ENCODE assay signal across 34 cellular contexts in genomic region chr19:35407619-35408018, GRCh38. TPM values are rescaled to one million over a fixed set of nuclear protein-coding genes. Genes with fewer than 3 reads are reported as not detected.
"Had no signal": no experiment of that assay in that cellular context is flagged by ENCODE, and none has a peak within 500 bp of the region (broad histone marks: within the 10 kb centered on the region; RNA-seq: fewer than 3 reads in every experiment).

No MANE protein-coding gene starts in this region.

- H3K27ac ChIP-seq: epithelial cell of prostate, esophagus squamous epithelium, gastrocnemius medialis, heart right ventricle, left lung, lower lobe of right lung had no signal

- FAIRE-seq: endometrium, islet of Langerhans, keratinocyte had no signal

- ATAC-seq: effector memory CD8-positive, alpha-beta T cell; esophagus mucosa; gastrocnemius medialis; heart right ventricle; left cardiac atrium; left lung; left ventricle myocardium superior; lower lobe of right lung; mucosa of descending colon; naive thymus-derived CD8-positive, alpha-beta T cell had no signal

- H3K4me3 ChIP-seq: esophagus squamous epithelium, gastrocnemius medialis, heart right ventricle, left lung, lower lobe of right lung, mucosa of descending colon had no signal

- H3K27me3 ChIP-seq: gastrocnemius medialis had no signal

- H3K9me3 ChIP-seq: esophagus squamous epithelium, gastrocnemius medialis, heart right ventricle, left lung, lower lobe of right lung, mucosa of descending colon had no signal

- DNase-seq: cortex of kidney; effector CD8-positive, alpha-beta T cell; effector memory CD8-positive, alpha-beta T cell; endodermal cell; erythroblast; esophagus squamous epithelium; foreskin fibroblast; foreskin melanocyte; gastrocnemius medialis; glutamatergic neuron; head of caudate nucleus; heart right ventricle; hippocampal formation; left cardiac atrium; left lung; left ventricle myocardium superior; lower lobe of right lung; mesenchymal stem cell; mucosa of descending colon; naive B cell; naive thymus-derived CD8-positive, alpha-beta T cell had no signal

- H3K4me1 ChIP-seq: esophagus squamous epithelium, gastrocnemius medialis, left lung, lower lobe of right lung had no signal

- H3K36me3 ChIP-seq: esophagus squamous epithelium, gastrocnemius medialis, heart right ventricle, left lung, lower lobe of right lung had no signal

RNA-seq across cellular contexts. Expression of gene GPR42, which starts 36.8 kb away (rescaled TPM):
- total RNA-seq: dermis microvascular lymphatic vessel endothelial cell; endodermal cell; esophagus mucosa; esophagus squamous epithelium; gastrocnemius medialis; glomerular endothelial cell; heart right ventricle; kidney epithelial cell; left cardiac atrium; left lung; left ventricle myocardium superior; lower leg skin; lower lobe of right lung; lung microvascular endothelial cell; mesothelial cell of epicardium; myocyte; naive thymus-derived CD8-positive, alpha-beta T cell had no signal
- polyA plus RNA-seq: heart right ventricle; keratinocyte; naive thymus-derived CD8-positive, alpha-beta T cell had no signal

RNA-seq across cellular contexts. Expression of gene FFAR2, which starts 40.4 kb away (rescaled TPM):
- total RNA-seq: dermis microvascular lymphatic vessel endothelial cell; endodermal cell; gastrocnemius medialis; glomerular endothelial cell; kidney epithelial cell; lung microvascular endothelial cell; mesothelial cell of epicardium; myocyte; naive thymus-derived CD8-positive, alpha-beta T cell had no signal
- polyA plus RNA-seq: keratinocyte; naive thymus-derived CD8-positive, alpha-beta T cell had no signal

RNA-seq across cellular contexts. Expression of gene FFAR3, which starts 49.4 kb away (rescaled TPM):
- total RNA-seq: dermis microvascular lymphatic vessel endothelial cell; endodermal cell; esophagus mucosa; esophagus squamous epithelium; gastrocnemius medialis; glomerular endothelial cell; kidney epithelial cell; left ventricle myocardium superior; lower leg skin; lower lobe of right lung; myocyte; naive thymus-derived CD8-positive, alpha-beta T cell had no signal
- polyA plus RNA-seq: keratinocyte; naive thymus-derived CD8-positive, alpha-beta T cell had no signal

RNA-seq across cellular contexts. Expression of gene FFAR1, which starts 59.9 kb away (rescaled TPM):
- total RNA-seq: dermis microvascular lymphatic vessel endothelial cell; endodermal cell; esophagus mucosa; esophagus squamous epithelium; gastrocnemius medialis; glomerular endothelial cell; heart right ventricle; left cardiac atrium; left lung; left ventricle myocardium superior; lower leg skin; lower lobe of right lung; lung microvascular endothelial cell; mesenteric fat pad; mucosa of descending colon; myocyte; naive thymus-derived CD8-positive, alpha-beta T cell had no signal
- polyA plus RNA-seq: heart right ventricle; keratinocyte; naive thymus-derived CD8-positive, alpha-beta T cell had no signal
